ENCODE assay signal across 10 cellular contexts in genomic region chrX:147803948-147804347, GRCh38.
A peak's percentile ranks its signal among the peaks of the same experiment; 100 is the strongest.
DNase-seq lines count a peak whose midpoint lies in the region; ATAC-seq and TF ChIP-seq lines count a peak whose summit lies in the region.
"Had no signal": no experiment of that assay in that cellular context is flagged by ENCODE, and none has a peak within 500 bp of the region (broad histone marks: within the 10 kb centered on the region; RNA-seq: fewer than 3 reads in every experiment).

No MANE protein-coding gene starts in this region.

- H3K36me3 ChIP-seq in lower lobe of right lung, result no peaks in the 10 kb centered on the region

- no peaks in the 10 kb centered on the region for H3K27me3 ChIP-seq in lower lobe of right lung (ENCODE audit: low read depth)

- peak; percentile 74 for ATAC-seq in HG03354 (IDR thresholded peaks at IDR 0.05; ENCODE audit: poor library complexity, severe bottlenecking, unreplicated experiment)
- peak; percentile 41 to 47 for ATAC-seq in lower lobe of right lung
- ATAC-seq in GM19467 (IDR thresholded peaks at IDR 0.05; ENCODE audit: unreplicated experiment), result no peak

- TF ChIP-seq CTCF in lower lobe of right lung (IDR thresholded peaks at IDR 0.05), result peak; percentile 33

- intact Hi-C loops in activated naive CD4-positive, alpha-beta T cell treated with anti-CD3 and anti-CD28 coated beads for 36 hours (cut with micrococcal nuclease), result loop anchor here (1.0 kb wide), 1 partner anchor 328 kb away; no protein-coding TSS in a partner anchor
- intact Hi-C loops in lower lobe of right lung (cut with DNase I), result no loop called here

- no peaks in the 10 kb centered on the region for H3K36me3 Mint-ChIP-seq in activated naive CD4-positive, alpha-beta T cell treated with anti-CD3 and anti-CD28 coated beads for 36 hours (ENCODE audit: low read depth)
- no peaks in the 10 kb centered on the region for H3K36me3 Mint-ChIP-seq in immature natural killer cell

- H3K27ac Mint-ChIP-seq in activated naive CD4-positive, alpha-beta T cell treated with anti-CD3 and anti-CD28 coated beads for 36 hours, result no peak overlapping the region
- H3K27ac Mint-ChIP-seq in immature natural killer cell, result no peak overlapping the region
- H3K27ac Mint-ChIP-seq: activated B cell treated with CpG ODN at 0.5 μM for 24 hours; stimulated activated naive CD8-positive, alpha-beta T cell treated with anti-CD3 and anti-CD28 coated beads, Interleukin-15, Interleukin-2, amounts not matched to agents 100 ng/mL and 50 ng/mL, for 24 hours had no signal

- no peak overlapping the region for H3K27ac ChIP-seq in lower lobe of right lung

- CTCF ChIA-PET in activated naive CD4-positive, alpha-beta T cell treated with anti-CD3 and anti-CD28 coated beads for 36 hours (lab: Charles Lee), result interaction anchor here (0.5 kb wide), 2 partner anchors 210 to 1633 kb away, joined by 3 to 4 read pairs; no protein-coding TSS in a partner anchor

- no peaks in the 10 kb centered on the region for H3K27me3 Mint-ChIP-seq in activated naive CD4-positive, alpha-beta T cell treated with anti-CD3 and anti-CD28 coated beads for 36 hours (ENCODE audit: low read depth)
- peaks cover 0 to 2% (median under 1%) of the 10 kb centered on the region in 3 donors for H3K27me3 Mint-ChIP-seq in immature natural killer cell (ENCODE audit: low read depth in 3 of 3)
- H3K27me3 Mint-ChIP-seq: activated B cell treated with CpG ODN at 0.5 μM for 24 hours; stimulated activated naive CD8-positive, alpha-beta T cell treated with anti-CD3 and anti-CD28 coated beads, Interleukin-15, Interleukin-2, amounts not matched to agents 100 ng/mL and 50 ng/mL, for 24 hours had no signal

- H3K9me3 ChIP-seq in lower lobe of right lung, result no peaks in the 10 kb centered on the region

- no peaks in the 10 kb centered on the region for H3K4me1 Mint-ChIP-seq in activated naive CD4-positive, alpha-beta T cell treated with anti-CD3 and anti-CD28 coated beads for 36 hours (ENCODE audit: low read depth)
- no peaks in the 10 kb centered on the region for H3K4me1 Mint-ChIP-seq in immature natural killer cell
- H3K4me1 Mint-ChIP-seq: activated B cell treated with CpG ODN at 0.5 μM for 24 hours had no signal

- H3K4me3 ChIP-seq in lower lobe of right lung, result no peak overlapping the region

- peak; percentile 4 for DNase-seq in activated naive CD4-positive, alpha-beta T cell treated with anti-CD3 and anti-CD28 coated beads for 36 hours
- no peak for DNase-seq in activated naive CD4-positive, alpha-beta T cell (lab: John Stamatoyannopoulos, UW)
- DNase-seq in SKM-1 (lab: John Stamatoyannopoulos, UW; ENCODE audit: unreplicated experiment) (peak; percentile 11), lower lobe of right lung (no peak), immature natural killer cell (no peak)
- DNase-seq in activated CD8-positive, alpha-beta memory T cell treated with anti-CD3 and anti-CD28 coated beads, Interleukin-2, amount 50 U/mL, for 4 hours, result no peak
- DNase-seq: activated B cell treated with CpG ODN at 0.5 μM for 24 hours had no signal

- H3K4me1 ChIP-seq in lower lobe of right lung, result no peaks in the 10 kb centered on the region

- H3K4me3 Mint-ChIP-seq in activated naive CD4-positive, alpha-beta T cell treated with anti-CD3 and anti-CD28 coated beads for 36 hours, result no peak overlapping the region
- H3K4me3 Mint-ChIP-seq in immature natural killer cell, result no peak overlapping the region
- H3K4me3 Mint-ChIP-seq: activated B cell treated with CpG ODN at 0.5 μM for 24 hours; stimulated activated naive CD8-positive, alpha-beta T cell treated with anti-CD3 and anti-CD28 coated beads, Interleukin-15, Interleukin-2, amounts not matched to agents 100 ng/mL and 50 ng/mL, for 24 hours had no signal

- H3K9me3 Mint-ChIP-seq in activated naive CD4-positive, alpha-beta T cell treated with anti-CD3 and anti-CD28 coated beads for 36 hours, result no peaks in the 10 kb centered on the region
- peaks cover 0 to 1% (median 0%) of the 10 kb centered on the region in 6 donors for H3K9me3 Mint-ChIP-seq in immature natural killer cell
- H3K9me3 Mint-ChIP-seq: activated B cell treated with CpG ODN at 0.5 μM for 24 hours; stimulated activated naive CD8-positive, alpha-beta T cell treated with anti-CD3 and anti-CD28 coated beads, Interleukin-15, Interleukin-2, amounts not matched to agents 100 ng/mL and 50 ng/mL, for 24 hours had no signal

Comparison
In these comparisons a context has a peak if more than half of its experiments do, and no peak if none do; other contexts are left out.
1. DNase-seq: peak in activated naive CD4-positive, alpha-beta T cell treated with anti-CD3 and anti-CD28 coated beads for 36 hours (single experiment) and SKM-1 (single experiment); none in activated naive CD4-positive, alpha-beta T cell (0 of 4), lower lobe of right lung (single experiment), immature natural killer cell (0 of 3) and activated CD8-positive, alpha-beta memory T cell treated with anti-CD3 and anti-CD28 coated beads, Interleukin-2, amount 50 U/mL, for 4 hours (single experiment).